In genomic region chr15:70530503-70530902, GRCh38 we compare ENCODE assay signal across 22 cellular contexts.
A peak's percentile ranks its signal among the peaks of the same experiment; 100 is the strongest.
DNase-seq lines count a peak whose midpoint lies in the region; ATAC-seq and TF ChIP-seq lines count a peak whose summit lies in the region.
"Had no signal": no experiment of that assay in that cellular context is flagged by ENCODE, and none has a peak within 500 bp of the region (broad histone marks: within the 10 kb centered on the region; RNA-seq: fewer than 3 reads in every experiment).

No MANE protein-coding gene starts in this region.

- CTCF ChIA-PET in activated CD8-positive, alpha-beta memory T cell treated with anti-CD3 and anti-CD28 coated beads, Interleukin-2, amount 10 ng/mL, durations not matched to agents 7 days and 5 days (lab: Charles Lee), result interaction anchor here (0.8 to 1.4 kb wide), 3 partner anchors 16 to 21 kb away, joined by 3 read pairs; no protein-coding TSS in a partner anchor
- CTCF ChIA-PET in Panc1 (lab: Charles Lee), result no interaction called here

- no peaks in the 10 kb centered on the region for H3K36me3 ChIP-seq in BLaER1
- no peaks in the 10 kb centered on the region for H3K36me3 ChIP-seq in Panc1 (ENCODE audit: control insufficient read depth, insufficient read depth, low read length)
- no peaks in the 10 kb centered on the region for H3K36me3 ChIP-seq in mucosa of descending colon (ENCODE audit: low read depth)
- H3K36me3 ChIP-seq: BE2C, HAP-1, WERI-Rb-1 had no signal

- H3K4me1 Mint-ChIP-seq in activated CD8-positive, alpha-beta memory T cell treated with anti-CD3 and anti-CD28 coated beads, Interleukin-2, amount 10 ng/mL, durations not matched to agents 7 days and 5 days, result peaks cover 58% of the 10 kb centered on the region

- in situ Hi-C loops in Panc1 (cut with HindIII; ENCODE audit: low pct_unique_long_range_greater_than_20kb, low sequenced_read_pairs), result no loop called here

- intact Hi-C loops in Panc1 (cut with micrococcal nuclease; ENCODE audit: unreplicated experiment) (no loop called here), left cardiac atrium (cut with DNase I) (no loop called here), mucosa of descending colon (cut with DNase I, micrococcal nuclease) (no loop called here)

- H3K27ac Mint-ChIP-seq in activated CD8-positive, alpha-beta memory T cell treated with anti-CD3 and anti-CD28 coated beads, Interleukin-2, amount 10 ng/mL, durations not matched to agents 7 days and 5 days, result no peak overlapping the region
- H3K27ac Mint-ChIP-seq: memory B cell had no signal

- H4K20me1 ChIP-seq in BLaER1, result no peaks in the 10 kb centered on the region

- H3K4me2 ChIP-seq in BLaER1, result peak overlapping the region; percentile 91; the same call in 1 of the 2 replicates
- H3K4me2 ChIP-seq: A549, smooth muscle cell had no signal

- H3K27me3 Mint-ChIP-seq in activated CD8-positive, alpha-beta memory T cell treated with anti-CD3 and anti-CD28 coated beads, Interleukin-2, amount 10 ng/mL, durations not matched to agents 7 days and 5 days, result peaks cover 18% of the 10 kb centered on the region

- DNase-seq in activated CD8-positive, alpha-beta memory T cell treated with anti-CD3 and anti-CD28 coated beads, Interleukin-2, amount 10 ng/mL, durations not matched to agents 7 days and 5 days, result peak; percentile 28
- DNase-seq in activated CD8-positive, alpha-beta memory T cell treated with anti-CD3 and anti-CD28 coated beads, Interleukin-2, amount 50 U/mL, for 4 hours, result no peak
- DNase-seq in Panc1 (ENCODE audit: low read depth, low spot score), result no peak
- DNase-seq in left cardiac atrium, result no peak
- DNase-seq in DMS79 (lab: John Stamatoyannopoulos, UW), result no peak
- DNase-seq in mucosa of descending colon, result no peak
- DNase-seq: activated CD4-positive, alpha-beta T cell treated with anti-CD3 and anti-CD28 coated beads, Interleukin-2, amount 50 U/mL, for 4 hours; BE2C; NCI-H1092 treated with DMSO at 0.1 percent for 48 hours; NCI-H2029 treated with DMSO at 0.1 percent for 48 hours; NCI-H774; RPMI8226; stimulated activated CD4-positive, alpha-beta T cell treated with anti-CD3 and anti-CD28 coated beads, Interleukin-2, amount 100 ng/mL, for 24 hours; WERI-Rb-1 had no signal

- no peaks in the 10 kb centered on the region for H3K27me3 ChIP-seq in BLaER1
- H3K27me3 ChIP-seq in Panc1 (ENCODE audit: control insufficient read depth, insufficient read depth, low read length), result no peaks in the 10 kb centered on the region
- H3K27me3 ChIP-seq: BE2C had no signal

- no peak overlapping the region for H3K4me3 Mint-ChIP-seq in activated CD8-positive, alpha-beta memory T cell treated with anti-CD3 and anti-CD28 coated beads, Interleukin-2, amount 10 ng/mL, durations not matched to agents 7 days and 5 days
- H3K4me3 Mint-ChIP-seq: memory B cell had no signal

- H3K4me1 ChIP-seq in BLaER1 (peaks cover 81% of the 10 kb centered on the region), Panc1 (ENCODE audit: control insufficient read depth, insufficient read depth, low read length) (peaks cover 25% of the 10 kb centered on the region), mucosa of descending colon (ENCODE audit: low read depth) (peaks cover 9% of the 10 kb centered on the region)

- H3K36me3 Mint-ChIP-seq in activated CD8-positive, alpha-beta memory T cell treated with anti-CD3 and anti-CD28 coated beads, Interleukin-2, amount 10 ng/mL, durations not matched to agents 7 days and 5 days, result peaks cover 11% of the 10 kb centered on the region

- H3K4me3 ChIP-seq in BLaER1 (no peak overlapping the region), Panc1 (ENCODE audit: low read depth in 2 of 2, low read length in 2 of 2) (no peak overlapping the region), mucosa of descending colon (no peak overlapping the region)
- H3K4me3 ChIP-seq: A549, HAP-1, SK-N-MC, smooth muscle cell had no signal

- TF ChIP-seq CTCF in Panc1 (IDR thresholded peaks at IDR 0.05) (no peak), mucosa of descending colon (IDR thresholded peaks at IDR 0.05) (no peak)

- BruUV-seq in Panc1 (replicated peaks; lab: Mats Ljungman, UMichigan), result no TSS peak

- H3K9ac ChIP-seq in BLaER1, result no peak overlapping the region

- POLR2A ChIA-PET in Panc1 (lab: Charles Lee), result no interaction called here

- H3K27ac ChIP-seq in BLaER1 (no peak overlapping the region), Panc1 (ENCODE audit: low read length) (0 out of 2 replicates have a peak overlapping the region, but pooled peaks have one; percentile 2)
- H3K27ac ChIP-seq: SK-N-MC, WERI-Rb-1 had no signal

- ATAC-seq in activated CD8-positive, alpha-beta memory T cell treated with anti-CD3 and anti-CD28 coated beads, Interleukin-2, amount 10 ng/mL, durations not matched to agents 7 days and 5 days, result no peak
- ATAC-seq in Panc1 (no peak), left cardiac atrium (peak; percentile 43 to 51), HG02970 (IDR thresholded peaks at IDR 0.05; ENCODE audit: low FRiP score, unreplicated experiment) (no peak), mucosa of descending colon (no peak)
- ATAC-seq: A549; activated naive CD4-positive, alpha-beta T cell treated with anti-CD3 and anti-CD28 coated beads, Interleukin-2, amount 50 U/mL, for 72 hours had no signal

- H3K9me3 Mint-ChIP-seq in activated CD8-positive, alpha-beta memory T cell treated with anti-CD3 and anti-CD28 coated beads, Interleukin-2, amount 10 ng/mL, durations not matched to agents 7 days and 5 days (ENCODE audit: low read depth), result peaks cover 3% of the 10 kb centered on the region

- H3K9me3 ChIP-seq in BLaER1 (no peaks in the 10 kb centered on the region), Panc1 (ENCODE audit: control insufficient read depth, insufficient read depth, low read depth, low read length) (no peaks in the 10 kb centered on the region), mucosa of descending colon (peaks cover 3% of the 10 kb centered on the region)
- H3K9me3 ChIP-seq: A549, BE2C had no signal

Comparison
In these comparisons a context has a peak if more than half of its experiments do, and no peak if none do; other contexts are left out.
1. ATAC-seq: peak in left cardiac atrium (2 of 2); none in activated CD8-positive, alpha-beta memory T cell treated with anti-CD3 and anti-CD28 coated beads, Interleukin-2, amount 10 ng/mL, durations not matched to agents 7 days and 5 days (single experiment), Panc1 (single experiment), HG02970 (single experiment) and mucosa of descending colon (single experiment).